In the genomic region with DNA sequence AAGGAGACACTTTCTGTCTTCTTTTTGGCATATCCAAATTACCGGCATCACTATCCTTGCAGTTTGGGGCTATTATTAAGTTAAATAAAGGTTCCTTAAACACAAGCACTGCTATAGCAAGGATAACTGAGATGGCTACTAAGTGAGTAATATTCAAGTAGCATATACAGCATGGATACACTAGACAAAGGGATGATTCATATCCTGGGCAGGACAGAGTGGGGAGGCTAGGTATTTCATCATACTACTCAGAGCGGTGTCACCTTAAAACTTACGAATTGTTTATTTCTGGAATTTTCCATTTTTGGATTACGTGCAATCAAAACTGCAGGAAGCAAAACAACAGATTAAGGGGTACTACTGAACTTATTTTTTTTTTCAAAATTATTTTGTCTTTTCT, we compare ENCODE assay signal across 11 cellular contexts. TPM values are rescaled to one million over a fixed set of nuclear protein-coding genes. Genes with fewer than 3 reads are reported as not detected.
DNase-seq lines count a peak whose midpoint lies in the region; ATAC-seq and TF ChIP-seq lines count a peak whose summit lies in the region.
"Had no signal": no experiment of that assay in that cellular context is flagged by ENCODE, and none has a peak within 500 bp of the region (broad histone marks: within the 10 kb centered on the region; RNA-seq: fewer than 3 reads in every experiment).

No MANE protein-coding gene starts in this region.

- H3K27me3 ChIP-seq in HCT116 (ENCODE audit: insufficient read depth, low read length), result no peaks in the 10 kb centered on the region
- no peaks in the 10 kb centered on the region for H3K27me3 ChIP-seq in CD8-positive, alpha-beta memory T cell (ENCODE audit: insufficient read depth, low read length, poor library complexity, severe bottlenecking)
- H3K27me3 ChIP-seq: transverse colon had no signal

- no peaks in the 10 kb centered on the region for H3K36me3 ChIP-seq in HCT116 (ENCODE audit: control insufficient read depth in 1 of 2, insufficient read depth in 2 of 2, low read length in 2 of 2)
- H3K36me3 ChIP-seq in CD8-positive, alpha-beta memory T cell (ENCODE audit: insufficient read depth, low read length), result no peaks in the 10 kb centered on the region

- H3K9me3 Mint-ChIP-seq in CD8-positive, alpha-beta memory T cell, result peaks cover 12 to 36% (median 23%) of the 10 kb centered on the region in 5 donors
- H3K9me3 Mint-ChIP-seq in activated naive CD4-positive, alpha-beta T cell treated with anti-CD3 and anti-CD28 coated beads, Interleukin-2, amount 10 ng/mL, durations not matched to agents 7 days and 5 days, result peaks cover 6% of the 10 kb centered on the region

- no peak for TF ChIP-seq POLR2A in HCT116 (IDR thresholded peaks at IDR 0.05; ENCODE audit: borderline replicate concordance, extremely low read depth, insufficient read depth, insufficient read length)

- intact Hi-C loops in HCT116 (cut with micrococcal nuclease), result no loop called here

- POLR2A ChIA-PET in AG04449 (lab: Yijun Ruan, JAX) (no interaction called here), HCT116 (lab: Charles Lee) (interaction anchor here (1.0 to 2.8 kb wide), 3 partner anchors 9 to 15 kb away, joined by 3 to 11 read pairs (median 4); no protein-coding TSS in a partner anchor)
- POLR2A ChIA-PET in CD8-positive, alpha-beta memory T cell (lab: Charles Lee), result no interaction called here

- H3K4me1 Mint-ChIP-seq in CD8-positive, alpha-beta memory T cell, result no peaks in the 10 kb centered on the region
- H3K4me1 Mint-ChIP-seq in activated naive CD4-positive, alpha-beta T cell treated with anti-CD3 and anti-CD28 coated beads, Interleukin-2, amount 10 ng/mL, durations not matched to agents 7 days and 5 days, result no peaks in the 10 kb centered on the region

- H3K4me3 Mint-ChIP-seq in CD8-positive, alpha-beta memory T cell, result no peak overlapping the region
- no peak overlapping the region for H3K4me3 Mint-ChIP-seq in activated naive CD4-positive, alpha-beta T cell treated with anti-CD3 and anti-CD28 coated beads, Interleukin-2, amount 10 ng/mL, durations not matched to agents 7 days and 5 days

- peak overlapping the region; percentile 69 for H3K4me2 ChIP-seq in HCT116 (ENCODE audit: low read length)

- no peak overlapping the region for H3K27ac Mint-ChIP-seq in CD8-positive, alpha-beta memory T cell
- H3K27ac Mint-ChIP-seq in activated naive CD4-positive, alpha-beta T cell treated with anti-CD3 and anti-CD28 coated beads, Interleukin-2, amount 10 ng/mL, durations not matched to agents 7 days and 5 days, result no peak overlapping the region

- H3K4me3 ChIP-seq in AG04449 (ENCODE audit: low read depth, low read length), result no peak overlapping the region
- H3K4me3 ChIP-seq in HCT116 (replicated peaks in 1 of 2; ENCODE audit: low read depth in 1 of 2, low read length in 2 of 2), result peak overlapping the region in 1 of 2 experiments; percentile 20; a peak in 1 of 4 replicates
- H3K4me3 ChIP-seq in CD8-positive, alpha-beta memory T cell (ENCODE audit: low read length), result no peak overlapping the region
- H3K4me3 ChIP-seq: transverse colon had no signal

- H3K9ac ChIP-seq in HCT116 (ENCODE audit: low read length), result peak overlapping the region; percentile 38

- peaks cover 14 to 26% of the 10 kb centered on the region in 2 experiments for H3K4me1 ChIP-seq in HCT116 (ENCODE audit: control insufficient read depth in 1 of 2, insufficient read depth in 2 of 2, low read length in 2 of 2)
- no peaks in the 10 kb centered on the region for H3K4me1 ChIP-seq in CD8-positive, alpha-beta memory T cell (ENCODE audit: insufficient read depth, low read length)
- H3K4me1 ChIP-seq: transverse colon had no signal

- H4K20me1 ChIP-seq in HCT116 (ENCODE audit: insufficient read depth), result no peaks in the 10 kb centered on the region

- peak overlapping the region; percentile 61 for H3K27ac ChIP-seq in HCT116 (ENCODE audit: low read depth, low read length)
- H3K27ac ChIP-seq in CD8-positive, alpha-beta memory T cell (ENCODE audit: low read depth, low read length), result no peak overlapping the region
- H3K27ac ChIP-seq: transverse colon had no signal

- RAD21 ChIA-PET in HCT116 (lab: Charles Lee; ENCODE audit: low non-redundant PET in 1 of 2, low total read pairs in 2 of 2, uncharacterized antibody in 2 of 2, unreplicated experiment in 2 of 2), result no interaction called here

- CTCF ChIA-PET in AG04449 (lab: Yijun Ruan, JAX), result no interaction called here
- CTCF ChIA-PET in HCT116 (lab: Charles Lee), result no interaction called here
- CTCF ChIA-PET in CD8-positive, alpha-beta memory T cell (lab: Charles Lee), result no interaction called here
- CTCF ChIA-PET in activated naive CD4-positive, alpha-beta T cell treated with anti-CD3 and anti-CD28 coated beads, Interleukin-2, amount 10 ng/mL, durations not matched to agents 7 days and 5 days (lab: Charles Lee), result no interaction called here

- peaks cover 12 to 63% (median 41%) of the 10 kb centered on the region in 3 donors for H3K36me3 Mint-ChIP-seq in CD8-positive, alpha-beta memory T cell
- no peaks in the 10 kb centered on the region for H3K36me3 Mint-ChIP-seq in activated naive CD4-positive, alpha-beta T cell treated with anti-CD3 and anti-CD28 coated beads, Interleukin-2, amount 10 ng/mL, durations not matched to agents 7 days and 5 days

- peak; percentile 98 for ATAC-seq in HCT116

- peaks cover 0 to 4% of the 10 kb centered on the region in 2 experiments; a peak in 2 of 4 replicates for H3K9me3 ChIP-seq in HCT116 (ENCODE audit: control insufficient read depth in 1 of 2, insufficient read depth in 1 of 2, low read depth in 1 of 2, low read length in 2 of 2)
- H3K9me3 ChIP-seq in CD8-positive, alpha-beta memory T cell (ENCODE audit: low read length), result no peaks in the 10 kb centered on the region

- no peak for TF ChIP-seq RAD21 in HCT116 (IDR thresholded peaks at IDR 0.05; ENCODE audit: low read depth)

- H3K27me3 Mint-ChIP-seq in CD8-positive, alpha-beta memory T cell, result no peaks in the 10 kb centered on the region
- no peaks in the 10 kb centered on the region for H3K27me3 Mint-ChIP-seq in activated naive CD4-positive, alpha-beta T cell treated with anti-CD3 and anti-CD28 coated beads, Interleukin-2, amount 10 ng/mL, durations not matched to agents 7 days and 5 days

- TF ChIP-seq CTCF in AG04449 (IDR thresholded peaks at IDR 0.05; ENCODE audit: insufficient read depth, low read length, missing control alignments) (no peak), HCT116 (IDR thresholded peaks at IDR 0.05 in 2 of 3, conservative IDR thresholded peaks at IDR 0.05 in 1 of 3; ENCODE audit: borderline replicate concordance in 1 of 3, insufficient read depth in 1 of 3, low read depth in 2 of 3, low read length in 2 of 3) (no peak)

- DNase-seq in AG04449 (ENCODE audit: low read depth, low spot score) (peak; percentile 71), HCT116 (ENCODE audit: low read depth, low spot score) (peak; percentile 84), SW480 (ENCODE audit: low spot score) (peak; percentile 73), glomerular visceral epithelial cell (ENCODE audit: extremely low spot score) (peak; percentile 81), activated gamma-delta T cell treated with Interleukin-2 at 50 U/mL for 16 hours (no peak), NCI-H187 (lab: John Stamatoyannopoulos, UW) (no peak)
- DNase-seq in CD8-positive, alpha-beta memory T cell, result no peak
- DNase-seq in activated naive CD4-positive, alpha-beta T cell treated with anti-CD3 and anti-CD28 coated beads, Interleukin-2, amount 10 ng/mL, durations not matched to agents 7 days and 5 days, result no peak
- DNase-seq: activated CD4-positive, CD25-positive, alpha-beta regulatory T cell; central memory CD4-positive, alpha-beta T cell; transverse colon had no signal

- BruUV-seq in HCT116 (replicated peaks; lab: Mats Ljungman, UMichigan), result no TSS peak

- no peak overlapping the region for H2AFZ ChIP-seq in HCT116 (ENCODE audit: low read depth, low read length, poor library complexity, severe bottlenecking)

- H3K9me2 ChIP-seq in HCT116 (ENCODE audit: insufficient read depth), result no peaks in the 10 kb centered on the region

- H3K79me2 ChIP-seq in HCT116 (ENCODE audit: insufficient read depth, low read length), result no peaks in the 10 kb centered on the region; the same call in 1 of the 2 replicates

TF ChIP-seq in HCT116, 20 proteins besides CTCF, POLR2A, EP300 and RAD21 (continues in another document):
- TF ChIP-seq ATF3 (IDR thresholded peaks at IDR 0.05) (peak; percentile 84), ELF1 (IDR thresholded peaks at IDR 0.05; ENCODE audit: borderline replicate concordance, low read depth) (no peak), CBX3 (IDR thresholded peaks at IDR 0.05; ENCODE audit: low read depth) (peak; percentile 91), SP1 (IDR thresholded peaks at IDR 0.05; ENCODE audit: low read depth) (peak; percentile 94), JUND (IDR thresholded peaks at IDR 0.05) (peak; percentile 92), TCF7L2 (IDR thresholded peaks at IDR 0.05; ENCODE audit: borderline replicate concordance, extremely low read depth, insufficient read depth, insufficient read length) (no peak), SRF (IDR thresholded peaks at IDR 0.05; ENCODE audit: low read depth) (0 out of 2 replicates have a peak, but pooled peaks have one; percentile 48), POLR2AphosphoS5 (IDR thresholded peaks at IDR 0.05; ENCODE audit: low read depth, low read length) (peak; percentile 52), FOSL1 (IDR thresholded peaks at IDR 0.05; ENCODE audit: low read depth) (peak; percentile 93), YY1 (IDR thresholded peaks at IDR 0.05; ENCODE audit: extremely low read depth, insufficient replicate concordance, low read depth, low read length) (no peak), EGR1 (IDR thresholded peaks at IDR 0.05; ENCODE audit: low read depth) (no peak), EZH2phosphoT487 (IDR thresholded peaks at IDR 0.05; ENCODE audit: borderline replicate concordance) (no peak), EZH2 (IDR thresholded peaks at IDR 0.05) (no peak)
- TF ChIP-seq, protein P1, sequence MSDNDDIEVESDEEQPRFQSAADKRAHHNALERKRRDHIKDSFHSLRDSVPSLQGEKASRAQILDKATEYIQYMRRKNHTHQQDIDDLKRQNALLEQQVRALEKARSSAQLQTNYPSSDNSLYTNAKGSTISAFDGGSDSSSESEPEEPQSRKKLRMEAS (IDR thresholded peaks at IDR 0.05), result peak; percentile 59; the same call in 1 of the 2 replicates

RNA-seq across cellular contexts. Expression of gene FER, which starts 54.1 kb away (rescaled TPM):
- 32.0 TPM for total RNA-seq in HCT116 (2021; ENCODE audit: unreplicated experiment)
- 5.8 TPM in 2 replicates for polyA plus RNA-seq in HCT116 (2012)
- 10 to 100 TPM; 10.1 to 10.6 TPM for total RNA-seq in CD8-positive, alpha-beta memory T cell
- 11.3 TPM for polyA plus RNA-seq in CD8-positive, alpha-beta memory T cell

Comparison
In these comparisons a context has a peak if more than half of its experiments do, and no peak if none do; other contexts are left out.
1. DNase-seq: peak in AG04449 (single experiment), HCT116 (single experiment), SW480 (single experiment) and glomerular visceral epithelial cell (single experiment); none in activated gamma-delta T cell treated with Interleukin-2 at 50 U/mL for 16 hours (single experiment), CD8-positive, alpha-beta memory T cell (0 of 5), NCI-H187 (0 of 2) and activated naive CD4-positive, alpha-beta T cell treated with anti-CD3 and anti-CD28 coated beads, Interleukin-2, amount 10 ng/mL, durations not matched to agents 7 days and 5 days (single experiment).